9 cellular contexts compared by ENCODE assay signal in genomic region chr20:44069203-44069931, GRCh38.
DNase-seq lines count a peak whose midpoint lies in the region; ATAC-seq and TF ChIP-seq lines count a peak whose summit lies in the region.
"Had no signal": no experiment of that assay in that cellular context is flagged by ENCODE, and none has a peak within 500 bp of the region (broad histone marks: within the 10 kb centered on the region; RNA-seq: fewer than 3 reads in every experiment).

No MANE protein-coding gene starts in this region.

- TF ChIP-seq POLR2A in prostate gland (IDR thresholded peaks at IDR 0.05): no peak

- CTCF ChIA-PET in GM10248 (lab: Yijun Ruan, JAX): interaction anchor here (0.8 to 3.4 kb wide), 6 partner anchors 10 to 319 kb away, joined by 3 to 18 read pairs (median 3); no protein-coding TSS in a partner anchor

- no peaks in the 10 kb centered on the region for H3K4me1 ChIP-seq in prostate gland (replicated peaks)

- intact Hi-C loops in prostate gland (cut with DNase I): no loop called here

- DNase-seq in GM10248 (ENCODE audit: extremely low spot score): peak; percentile 51
- peak; percentile 41 for DNase-seq in activated CD4-positive, alpha-beta T cell treated with anti-CD3 and anti-CD28 coated beads, Interleukin-2, amount 50 U/mL, for 4 hours
- DNase-seq in mesenteric fat pad (ENCODE audit: low spot score): peak; percentile 89
- no peak for DNase-seq in prostate gland (ENCODE audit: low spot score)
- no peak for DNase-seq in Kasumi-1 (lab: John Stamatoyannopoulos, UW)
- DNase-seq in foreskin melanocyte: no peak
- DNase-seq in midbrain (lab: John Stamatoyannopoulos, UW): no peak

- ATAC-seq in HG03108 (IDR thresholded peaks at IDR 0.05; ENCODE audit: unreplicated experiment): peak; percentile 62

- H3K36me3 ChIP-seq in prostate gland: no peaks in the 10 kb centered on the region
- H3K36me3 ChIP-seq: adrenal gland had no signal

- POLR2A ChIA-PET in GM10248 (lab: Yijun Ruan, JAX): interaction anchor here (0.6 to 1.3 kb wide), 3 partner anchors 128 to 604 kb away, joined by 3 to 6 read pairs (median 5); no protein-coding TSS in a partner anchor

- no peak overlapping the region for H3K27ac ChIP-seq in prostate gland
- H3K27ac ChIP-seq: adrenal gland had no signal

- no peaks in the 10 kb centered on the region for H3K9me3 ChIP-seq in prostate gland
- H3K9me3 ChIP-seq: adrenal gland had no signal

- WGBS in prostate gland: 83% methylated on average over 26 of the region's 26 CpGs

- TF ChIP-seq CTCF in GM10248 (IDR thresholded peaks at IDR 0.05; ENCODE audit: control extremely low read depth, extremely low read depth, low read depth, missing control alignments) (no peak), prostate gland (IDR thresholded peaks at IDR 0.05) (no peak)

- H3K4me3 ChIP-seq in prostate gland: no peak overlapping the region
- H3K4me3 ChIP-seq: adrenal gland had no signal

- no peaks in the 10 kb centered on the region for H3K27me3 ChIP-seq in prostate gland (replicated peaks; ENCODE audit: insufficient read depth)
- H3K27me3 ChIP-seq: adrenal gland had no signal

Comparison
In these comparisons a context has a peak if more than half of its experiments do, and no peak if none do; other contexts are left out.
1. DNase-seq: peak in GM10248 (single experiment), activated CD4-positive, alpha-beta T cell treated with anti-CD3 and anti-CD28 coated beads, Interleukin-2, amount 50 U/mL, for 4 hours (2 of 2) and mesenteric fat pad (single experiment); none in prostate gland (single experiment), Kasumi-1 (0 of 2), foreskin melanocyte (single experiment) and midbrain (single experiment).